ENCODE assay signal across 8 cellular contexts in genomic region chr10:102502029-102502336, GRCh38. TPM values are rescaled to one million over a fixed set of nuclear protein-coding genes. Genes with fewer than 3 reads are reported as not detected.
A peak's percentile ranks its signal among the peaks of the same experiment; 100 is the strongest.
DNase-seq lines count a peak whose midpoint lies in the region; ATAC-seq and TF ChIP-seq lines count a peak whose summit lies in the region.

No MANE protein-coding gene starts in this region.

- no peaks in the 10 kb centered on the region for H3K9me3 ChIP-seq in ES-I3 (ENCODE audit: control insufficient read depth, insufficient read depth, low read length)
- no peaks in the 10 kb centered on the region for H3K9me3 ChIP-seq in MM.1S (replicated peaks; ENCODE audit: insufficient read depth, low read length)
- no peaks in the 10 kb centered on the region for H3K9me3 ChIP-seq in stomach

- H3K4me1 Mint-ChIP-seq in neural crest cell = peaks cover 17% of the 10 kb centered on the region

- no peaks in the 10 kb centered on the region for H3K36me3 Mint-ChIP-seq in neural crest cell (ENCODE audit: low read depth)

- no peaks in the 10 kb centered on the region for H3K27me3 Mint-ChIP-seq in neural crest cell (ENCODE audit: low read depth)

- peak overlapping the region; percentile 77; the same call in 1 of the 2 replicates for H3K4me2 ChIP-seq in MM.1S (ENCODE audit: low read depth, low read length)

- H3K9ac ChIP-seq in ES-I3 (ENCODE audit: low read depth, low read length) (peak overlapping the region; percentile 93), MM.1S (ENCODE audit: low read length) (peak overlapping the region; percentile 62; the same call in 1 of the 2 replicates)

- TF ChIP-seq POLR2A in stomach (IDR thresholded peaks at IDR 0.05) = no peak

- H3K4me1 ChIP-seq in ES-I3 (ENCODE audit: insufficient read depth, low read length) (no peaks in the 10 kb centered on the region), MM.1S (ENCODE audit: low read length) (peaks cover 12% of the 10 kb centered on the region), foreskin keratinocyte (peaks cover 6% of the 10 kb centered on the region), stomach (peaks cover 14 to 81% (median 64%) of the 10 kb centered on the region in 4 donors)

- H3K36me3 ChIP-seq in ES-I3 (ENCODE audit: insufficient read depth, low read length) = no peaks in the 10 kb centered on the region
- H3K36me3 ChIP-seq in MM.1S (replicated peaks; ENCODE audit: insufficient read depth, low read length) = no peaks in the 10 kb centered on the region
- peaks cover 0 to under 1% (median 0%) of the 10 kb centered on the region in 4 donors for H3K36me3 ChIP-seq in stomach

- no peak overlapping the region for H3K4me3 Mint-ChIP-seq in neural crest cell

- ATAC-seq in foreskin keratinocyte = peak; percentile 83

- H3K79me2 ChIP-seq in MM.1S (ENCODE audit: low read length) = peaks cover 77% of the 10 kb centered on the region

- no peak for TF ChIP-seq EP300 in stomach (IDR thresholded peaks at IDR 0.05)

- H3K27ac ChIP-seq in MM.1S (ENCODE audit: low read length) (peak overlapping the region; percentile 8; the same call in 1 of the 2 replicates), foreskin keratinocyte (peak overlapping the region; percentile 26), stomach (peak overlapping the region; percentile 88 to 96 (median 95))

- H4K20me1 ChIP-seq in MM.1S (ENCODE audit: insufficient read depth, low read length) = 0 out of 2 replicates have a peak, but pooled peaks cover 3% of the 10 kb centered on the region

- peaks cover 17% of the 10 kb centered on the region for H3F3A ChIP-seq in MM.1S (ENCODE audit: insufficient read depth, low read length)

- no peaks in the 10 kb centered on the region for H3K27me3 ChIP-seq in MM.1S (replicated peaks; ENCODE audit: insufficient read depth, low read length)
- no peaks in the 10 kb centered on the region for H3K27me3 ChIP-seq in foreskin keratinocyte
- no peaks in the 10 kb centered on the region for H3K27me3 ChIP-seq in stomach

- H2AFZ ChIP-seq in MM.1S (ENCODE audit: low read length) = peak overlapping the region; percentile 96

- no peaks in the 10 kb centered on the region for H3K9me2 ChIP-seq in MM.1S (replicated peaks; ENCODE audit: insufficient read depth, low read length)

- no peak overlapping the region for H3K27ac Mint-ChIP-seq in neural crest cell (ENCODE audit: unreplicated experiment)

- H3K9me3 Mint-ChIP-seq in neural crest cell = no peaks in the 10 kb centered on the region

- 0 to 1% (median 0%) methylated on average over 18 to 19 of the region's 19 CpGs for WGBS in stomach, 5 donors

- TF ChIP-seq CTCF in MM.1S (IDR thresholded peaks at IDR 0.05; ENCODE audit: low read length) = no peak
- no peak for TF ChIP-seq CTCF in foreskin keratinocyte (conservative IDR thresholded peaks at IDR 0.05)
- no peak for TF ChIP-seq CTCF in neural crest cell (conservative IDR thresholded peaks at IDR 0.05)
- no peak for TF ChIP-seq CTCF in stomach (IDR thresholded peaks at IDR 0.05)

- intact Hi-C loops in stomach (cut with DNase I; ENCODE audit: low total_unique reads) = no loop called here

- DNase-seq in HCEC 1CT (peak; percentile 99), MM.1S (peak; percentile 98), SHP77 (lab: John Stamatoyannopoulos, UW) (peak; percentile 97 to 99), activated gamma-delta T cell treated with Interleukin-2 at 50 U/mL for 16 hours (peak; percentile 98), foreskin keratinocyte (peak; percentile 93 to 97), neural crest cell (ENCODE audit: low read depth, low spot score) (peak; percentile 100), stomach (peak; percentile 99)

- H3K4me3 ChIP-seq in MM.1S (ENCODE audit: low read length) (peak overlapping the region; percentile 90), stomach (peak overlapping the region; percentile 67 to 100 (median 96))

RNA-seq across cellular contexts. Expression of gene ACTR1A, which starts 0.5 kb away (rescaled TPM):
- total RNA-seq in foreskin keratinocyte (132 and 133 TPM in 2 replicates), neural crest cell (139 and 144 TPM in 2 replicates), stomach (100 to 1,000 TPM in 1 of 5 donors, 10 to 100 TPM in 4; 46.9 to 277 (median 64.3) TPM)
- polyA plus RNA-seq in foreskin keratinocyte (114 and 119 TPM in 2 replicates), stomach (10 to 100 TPM; 41.5 to 60.7 (median 43.9) TPM)

RNA-seq across cellular contexts. Expression of gene SUFU, which starts 1.8 kb away (rescaled TPM):
- 4.4 and 4.8 TPM in 2 replicates for total RNA-seq in foreskin keratinocyte
- polyA plus RNA-seq in foreskin keratinocyte = 4.2 and 4.6 TPM in 2 replicates
- total RNA-seq in neural crest cell = 27.1 and 30.9 TPM in 2 replicates
- 10 to 100 TPM in 2 of 5 donors, 1 to 10 TPM in 2, under 1 TPM in 1; 0.29 to 26.3 (median 5.4) TPM for total RNA-seq in stomach
- polyA plus RNA-seq in stomach = 1 to 10 TPM; 2.9 to 4.1 (median 3.2) TPM

RNA-seq across cellular contexts. Expression of gene C10orf95, which starts 50.6 kb away (rescaled TPM):
- total RNA-seq in foreskin keratinocyte = 0.48 and 0.49 TPM in 2 replicates
- 0.67 and 0.78 TPM in 2 replicates for polyA plus RNA-seq in foreskin keratinocyte
- 0.21 and 0.27 TPM in 2 replicates for total RNA-seq in neural crest cell
- total RNA-seq in stomach = 1 to 10 TPM in 1 of 5 donors, not detected in 4; 8.0 TPM
- polyA plus RNA-seq in stomach = under 1 TPM; 0.46 to 0.62 (median 0.53) TPM

Comparison
In these comparisons a context has a peak if more than half of its experiments do, and no peak if none do; other contexts are left out.
1. Peak in every context shown above with its lines: DNase-seq, ATAC-seq, H3K4me3 ChIP-seq and H3K27ac ChIP-seq.
2. H3K27ac ChIP-seq: peak in every context shown above with its lines; median percentile 95 in stomach; 26 in foreskin keratinocyte; 8 in MM.1S.